In the genomic region with DNA sequence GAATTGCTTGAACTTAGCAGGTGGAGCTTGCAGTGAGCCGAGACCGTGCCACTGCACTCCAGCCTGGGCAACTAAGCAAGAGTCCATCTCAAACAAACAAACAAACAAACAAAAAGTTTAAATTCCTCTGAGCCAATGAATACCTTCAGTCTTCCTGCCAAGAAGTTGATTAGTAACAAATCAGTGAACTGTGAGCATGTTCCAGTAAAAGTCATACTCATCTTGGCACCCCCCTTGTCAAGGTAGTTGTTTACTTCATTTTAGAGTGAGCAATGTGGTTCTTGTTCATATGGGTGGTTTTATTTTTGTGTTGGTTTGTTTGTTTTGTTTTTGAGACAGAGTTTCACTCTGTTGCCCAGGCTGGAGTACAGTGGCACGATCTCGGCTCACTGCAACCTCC, we compare ENCODE assay signal across 34 cellular contexts. TPM values are rescaled to one million over a fixed set of nuclear protein-coding genes. Genes with fewer than 3 reads are reported as not detected.
"Had no signal": no experiment of that assay in that cellular context is flagged by ENCODE, and none has a peak within 500 bp of the region (broad histone marks: within the 10 kb centered on the region; RNA-seq: fewer than 3 reads in every experiment).

No MANE protein-coding gene starts in this region.

- H3K4me1 ChIP-seq: Peyer's patch, SJSA1 had no signal

- H3K27ac ChIP-seq: brain microvascular endothelial cell, Peyer's patch, SJSA1, VCaP had no signal

- DNase-seq: activated B cell treated with CpG ODN at 0.5 μM for 24 hours; activated CD4-positive, alpha-beta memory T cell treated with anti-CD3 and anti-CD28 coated beads for 36 hours; activated CD4-positive, alpha-beta T cell treated with anti-CD3 and anti-CD28 coated beads for 4 hours; activated CD4-positive, alpha-beta T cell treated with anti-CD3 and anti-CD28 coated beads, Interleukin-2, amount 50 U/mL, for 1 hour; activated CD4-positive, CD25-positive, alpha-beta regulatory T cell treated with anti-CD3 and anti-CD28 coated beads, Interleukin-2, amount 50 U/mL, for 72 hours; activated CD8-positive, alpha-beta memory T cell treated with anti-CD3 and anti-CD28 coated beads, Interleukin-2, amount 50 U/mL, for 4 hours; activated effector memory CD4-positive, alpha-beta T cell treated with Interleukin-2 at 50 U/mL for 16 hours; activated naive CD4-positive, alpha-beta T cell treated with anti-CD3 and anti-CD28 coated beads, Interleukin-2, amount 10 ng/mL, durations not matched to agents 7 days and 5 days; activated naive CD8-positive, alpha-beta T cell treated with anti-CD3 and anti-CD28 coated beads, Interleukin-2, amount 50 U/mL, for 24 hours; activated T-cell treated with anti-CD3 and anti-CD28 coated beads for 4 hours; activated T-cell treated with anti-CD3 and anti-CD28 coated beads, Interleukin-2, amount 50 U/mL, for 48 hours; anterior cingulate cortex; brain microvascular endothelial cell; Kasumi-1; MG63; NCI-H1048; NCI-H1105 treated with DMSO at 0.1 percent for 48 hours; NCI-H1436; NCI-H1694; NCI-H1930; NCI-H2081 treated with DMSO at 0.1 percent for 48 hours; NCI-H345; NCI-H524 treated with DMSO at 0.1 percent for 48 hours; PC-3; Peyer's patch; RPMI8226; SHP77 treated with DMSO at 0.1 percent for 48 hours; SK-N-SH had no signal

- H3K9me3 ChIP-seq: MG63, Peyer's patch, SJSA1, SK-N-SH had no signal

- H3K36me3 ChIP-seq: brain microvascular endothelial cell, MG63, SJSA1 had no signal

- H3K4me1 Mint-ChIP-seq: activated naive CD4-positive, alpha-beta T cell treated with anti-CD3 and anti-CD28 coated beads, Interleukin-2, amount 10 ng/mL, durations not matched to agents 7 days and 5 days; activated naive CD8-positive, alpha-beta T cell treated with anti-CD3 and anti-CD28 coated beads, Interleukin-2, amount 50 U/mL, for 24 hours; central memory CD8-positive, alpha-beta T cell had no signal

- H3K27me3 Mint-ChIP-seq: activated B cell treated with CpG ODN at 0.5 μM for 24 hours; activated naive CD8-positive, alpha-beta T cell; activated naive CD8-positive, alpha-beta T cell treated with anti-CD3 and anti-CD28 coated beads, Interleukin-2, amount 50 U/mL, for 24 hours had no signal

- ATAC-seq: activated naive CD8-positive, alpha-beta T cell treated with anti-CD3 and anti-CD28 coated beads, Interleukin-2, amount 50 U/mL, for 24 hours; PC-3 had no signal

- H3K27me3 ChIP-seq: MG63, Peyer's patch, SJSA1 had no signal

- H3K36me3 Mint-ChIP-seq: activated CD4-positive, alpha-beta memory T cell treated with anti-CD3 and anti-CD28 coated beads for 36 hours; activated naive CD4-positive, alpha-beta T cell treated with anti-CD3 and anti-CD28 coated beads, Interleukin-2, amount 10 ng/mL, durations not matched to agents 7 days and 5 days; activated naive CD8-positive, alpha-beta T cell had no signal

- H3K4me3 ChIP-seq: MG63, Peyer's patch, SJSA1 had no signal

- H3K4me3 Mint-ChIP-seq: activated B cell treated with CpG ODN at 0.5 μM for 24 hours; activated CD4-positive, alpha-beta memory T cell treated with anti-CD3 and anti-CD28 coated beads for 36 hours; activated naive CD4-positive, alpha-beta T cell treated with anti-CD3 and anti-CD28 coated beads, Interleukin-2, amount 10 ng/mL, durations not matched to agents 7 days and 5 days; activated naive CD8-positive, alpha-beta T cell; activated naive CD8-positive, alpha-beta T cell treated with anti-CD3 and anti-CD28 coated beads, Interleukin-2, amount 50 U/mL, for 24 hours; central memory CD8-positive, alpha-beta T cell; T-helper 1 cell treated with Interleukin-12 subunit alpha and Interleukin-12 subunit beta and Interleukin-4 antibody, amounts not matched to agents 30 μg/mL and 1 μg/mL, for 36 hours had no signal

- H3K27ac Mint-ChIP-seq: activated B cell treated with CpG ODN at 0.5 μM for 24 hours; activated CD4-positive, alpha-beta memory T cell treated with anti-CD3 and anti-CD28 coated beads for 36 hours; activated naive CD4-positive, alpha-beta T cell treated with anti-CD3 and anti-CD28 coated beads, Interleukin-2, amount 10 ng/mL, durations not matched to agents 7 days and 5 days; activated naive CD8-positive, alpha-beta T cell; activated naive CD8-positive, alpha-beta T cell treated with anti-CD3 and anti-CD28 coated beads, Interleukin-2, amount 50 U/mL, for 24 hours; T-helper 1 cell treated with Interleukin-12 subunit alpha and Interleukin-12 subunit beta and Interleukin-4 antibody, amounts not matched to agents 30 μg/mL and 1 μg/mL, for 36 hours had no signal

RNA-seq across cellular contexts. Expression of a gene that starts 18.0 kb away (rescaled TPM):
- total RNA-seq: activated B cell treated with CpG ODN at 0.5 μM for 24 hours; activated CD4-positive, alpha-beta memory T cell treated with anti-CD3 and anti-CD28 coated beads for 36 hours; NCI-H460; PC-3; SJSA1 had no signal

RNA-seq across cellular contexts. Expression of a gene that starts 25.2 kb away (rescaled TPM):
- total RNA-seq: activated CD4-positive, alpha-beta memory T cell treated with anti-CD3 and anti-CD28 coated beads for 36 hours; NCI-H460; PC-3; SJSA1 had no signal
